In the genomic region with DNA sequence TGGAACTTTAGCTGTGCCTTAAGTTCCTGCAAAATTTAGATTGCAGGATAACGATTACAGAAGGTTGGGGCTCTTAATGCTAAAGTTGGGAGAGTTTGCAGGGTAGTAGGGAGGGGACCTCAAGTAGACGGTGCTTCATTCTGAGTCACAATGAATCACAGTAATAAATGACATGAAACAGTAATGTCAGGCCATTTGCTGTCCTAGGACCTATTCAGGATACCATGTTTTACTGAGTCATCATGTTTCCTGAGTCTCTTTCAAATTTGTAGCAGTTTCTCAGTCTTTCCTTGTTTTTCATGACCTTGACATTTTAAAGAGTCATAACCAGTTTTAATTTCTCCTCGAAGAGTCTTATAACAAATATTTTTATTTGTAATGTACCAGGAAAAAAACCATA, we compare ENCODE assay signal across 12 cellular contexts.
"Had no signal": no experiment of that assay in that cellular context is flagged by ENCODE, and none has a peak within 500 bp of the region (broad histone marks: within the 10 kb centered on the region; RNA-seq: fewer than 3 reads in every experiment).

No MANE protein-coding gene starts in this region.

- H3K27me3 ChIP-seq: left lung, transverse colon had no signal

- H3K9me3 ChIP-seq: left lung, transverse colon had no signal

- FAIRE-seq: TTC549 had no signal

- H3K4me1 ChIP-seq: left lung, transverse colon had no signal

- DNase-seq: activated CD4-positive, alpha-beta T cell treated with anti-CD3 and anti-CD28 coated beads, Interleukin-2, amount 50 U/mL, for 4 hours; activated effector memory CD4-positive, alpha-beta T cell treated with Interleukin-2 at 50 U/mL for 16 hours; activated T-cell treated with anti-CD3 and anti-CD28 coated beads, Interleukin-2, amount 50 U/mL, for 1 hour; cerebellar nuclear complex; foreskin fibroblast; head of caudate nucleus; left lung; nephron progenitor cell; T-helper 17 cell; transverse colon had no signal

- H3K27ac ChIP-seq: left lung, transverse colon had no signal

- H3K4me3 ChIP-seq: left lung, transverse colon had no signal

- H3K36me3 ChIP-seq: left lung, transverse colon had no signal

- ATAC-seq: left lung; stimulated activated effector memory CD8-positive, alpha-beta T cell treated with anti-CD3 and anti-CD28 coated beads, Interleukin-12 subunit alpha, Interleukin-12 subunit beta, amount 100 ng/mL, for 72 hours; T-helper 17 cell had no signal
